In genomic region chr3:5181479-5182141, GRCh38 we compare ENCODE assay signal across 9 cellular contexts. TPM values are rescaled to one million over a fixed set of nuclear protein-coding genes. Genes with fewer than 3 reads are reported as not detected.
DNase-seq lines count a peak whose midpoint lies in the region; ATAC-seq and TF ChIP-seq lines count a peak whose summit lies in the region.
"Had no signal": no experiment of that assay in that cellular context is flagged by ENCODE, and none has a peak within 500 bp of the region (broad histone marks: within the 10 kb centered on the region; RNA-seq: fewer than 3 reads in every experiment).

No MANE protein-coding gene starts in this region.

- H3K4me3 ChIP-seq in breast epithelium (no peak overlapping the region), psoas muscle (no peak overlapping the region)

- ATAC-seq in GM18498 (IDR thresholded peaks at IDR 0.05; ENCODE audit: unreplicated experiment) (peak; percentile 69), GM21360 (IDR thresholded peaks at IDR 0.05; ENCODE audit: unreplicated experiment) (peak; percentile 60), HG03139 (IDR thresholded peaks at IDR 0.05; ENCODE audit: unreplicated experiment) (peak; percentile 72), left colon (no peak), psoas muscle (no peak)
- ATAC-seq in activated naive CD8-positive, alpha-beta T cell treated with anti-CD3 and anti-CD28 coated beads, Interleukin-2, amount 10 ng/mL, durations not matched to agents 7 days and 5 days (ENCODE audit: low read depth): peak; percentile 18

- no peaks in the 10 kb centered on the region for H3K9me3 ChIP-seq in breast epithelium
- H3K9me3 ChIP-seq in psoas muscle: no peaks in the 10 kb centered on the region

- H3K36me3 ChIP-seq in breast epithelium (no peaks in the 10 kb centered on the region), psoas muscle (ENCODE audit: insufficient read depth in 1 of 2, low read depth in 1 of 2) (peaks cover 18 to 59% of the 10 kb centered on the region in 2 donors)

- no peaks in the 10 kb centered on the region for H3K27me3 Mint-ChIP-seq in activated naive CD8-positive, alpha-beta T cell treated with anti-CD3 and anti-CD28 coated beads, Interleukin-2, amount 10 ng/mL, durations not matched to agents 7 days and 5 days

- no peak for DNase-seq in activated naive CD8-positive, alpha-beta T cell treated with anti-CD3 and anti-CD28 coated beads, Interleukin-2, amount 10 ng/mL, durations not matched to agents 7 days and 5 days
- no peak for DNase-seq in stimulated activated CD8-positive, alpha-beta memory T cell treated with anti-CD3 and anti-CD28 coated beads, Interleukin-4, amount 100 ng/mL, for 48 hours
- DNase-seq in breast epithelium (ENCODE audit: low spot score in 2 of 2): no peak
- no peak for DNase-seq in left colon
- DNase-seq in psoas muscle: no peak

- 54 to 62% (median 60%) methylated on average over 2 of the region's 2 CpGs for WGBS in psoas muscle, 3 donors

- no peak overlapping the region for H3K27ac Mint-ChIP-seq in activated naive CD8-positive, alpha-beta T cell treated with anti-CD3 and anti-CD28 coated beads, Interleukin-2, amount 10 ng/mL, durations not matched to agents 7 days and 5 days
- H3K27ac Mint-ChIP-seq: T-helper 2 cell treated with Interferon-gamma antibody and Interleukin-4, amounts not matched to agents 5 μg/mL and 100 μg/mL, for 36 hours had no signal

- no peak for TF ChIP-seq POLR2A in breast epithelium (IDR thresholded peaks at IDR 0.05)

- H3K4me1 ChIP-seq in breast epithelium: no peaks in the 10 kb centered on the region
- H3K4me1 ChIP-seq in psoas muscle: peaks cover 8% of the 10 kb centered on the region

- H3K36me3 Mint-ChIP-seq in activated naive CD8-positive, alpha-beta T cell treated with anti-CD3 and anti-CD28 coated beads, Interleukin-2, amount 10 ng/mL, durations not matched to agents 7 days and 5 days: peaks cover 21% of the 10 kb centered on the region

- H3K4me1 Mint-ChIP-seq in activated naive CD8-positive, alpha-beta T cell treated with anti-CD3 and anti-CD28 coated beads, Interleukin-2, amount 10 ng/mL, durations not matched to agents 7 days and 5 days: peaks cover 10% of the 10 kb centered on the region

- no peak overlapping the region for H3K4me3 Mint-ChIP-seq in activated naive CD8-positive, alpha-beta T cell treated with anti-CD3 and anti-CD28 coated beads, Interleukin-2, amount 10 ng/mL, durations not matched to agents 7 days and 5 days
- H3K4me3 Mint-ChIP-seq: T-helper 2 cell treated with Interferon-gamma antibody and Interleukin-4, amounts not matched to agents 5 μg/mL and 100 μg/mL, for 36 hours had no signal

- TF ChIP-seq CTCF in breast epithelium (IDR thresholded peaks at IDR 0.05) (no peak), psoas muscle (IDR thresholded peaks at IDR 0.05) (no peak)

- H3K27ac ChIP-seq in breast epithelium: no peak overlapping the region
- no peak overlapping the region for H3K27ac ChIP-seq in psoas muscle

- H3K27me3 ChIP-seq in breast epithelium: no peaks in the 10 kb centered on the region
- no peaks in the 10 kb centered on the region for H3K27me3 ChIP-seq in psoas muscle (ENCODE audit: insufficient read depth in 3 of 3, low read length in 2 of 3)

- intact Hi-C loops in breast epithelium (cut with DNase I; ENCODE audit: low total_unique reads) (no loop called here), left colon (cut with DNase I, micrococcal nuclease) (no loop called here), psoas muscle (cut with DNase I) (no loop called here)

- no peaks in the 10 kb centered on the region for H3K9me3 Mint-ChIP-seq in activated naive CD8-positive, alpha-beta T cell treated with anti-CD3 and anti-CD28 coated beads, Interleukin-2, amount 10 ng/mL, durations not matched to agents 7 days and 5 days
- H3K9me3 Mint-ChIP-seq: T-helper 2 cell treated with Interferon-gamma antibody and Interleukin-4, amounts not matched to agents 5 μg/mL and 100 μg/mL, for 36 hours had no signal

- POLR2A ChIA-PET in activated naive CD8-positive, alpha-beta T cell treated with anti-CD3 and anti-CD28 coated beads, Interleukin-2, amount 10 ng/mL, durations not matched to agents 7 days and 5 days (lab: Charles Lee): no interaction called here

RNA-seq across cellular contexts. Expression of gene EDEM1, which starts 5.9 kb away (rescaled TPM):
- 10 to 100 TPM; 92.5 to 94.2 TPM for total RNA-seq in activated naive CD8-positive, alpha-beta T cell treated with anti-CD3 and anti-CD28 coated beads, Interleukin-2, amount 10 ng/mL, durations not matched to agents 7 days and 5 days
- 10 to 100 TPM; 34.9 to 45.8 (median 42.6) TPM for total RNA-seq in breast epithelium
- 10 to 100 TPM; 49.2 to 62.0 TPM for total RNA-seq in left colon
- 10 to 100 TPM in 1 of 4 donors, 1 to 10 TPM in 3; 5.5 to 11.7 (median 6.5) TPM for total RNA-seq in psoas muscle
- polyA plus RNA-seq in psoas muscle: 1 to 10 TPM; 2.6 to 6.4 (median 5.4) TPM

RNA-seq across cellular contexts. Expression of gene ARL8B, which starts 59.5 kb away (rescaled TPM):
- total RNA-seq in activated naive CD8-positive, alpha-beta T cell treated with anti-CD3 and anti-CD28 coated beads, Interleukin-2, amount 10 ng/mL, durations not matched to agents 7 days and 5 days: 10 to 100 TPM; 43.3 to 43.9 TPM
- total RNA-seq in breast epithelium (10 to 100 TPM; 47.2 to 68.5 (median 52.3) TPM), left colon (10 to 100 TPM; 41.0 to 51.8 TPM), psoas muscle (100 to 1,000 TPM in 2 of 4 donors, 10 to 100 TPM in 2; 35.1 to 154 (median 109) TPM)
- polyA plus RNA-seq in psoas muscle: 100 to 1,000 TPM; 140 to 266 (median 178) TPM

Comparison
In these comparisons a context has a peak if more than half of its experiments do, and no peak if none do; other contexts are left out.
1. ATAC-seq: peak in GM18498 (single experiment), GM21360 (single experiment), HG03139 (single experiment) and activated naive CD8-positive, alpha-beta T cell treated with anti-CD3 and anti-CD28 coated beads, Interleukin-2, amount 10 ng/mL, durations not matched to agents 7 days and 5 days (single experiment); none in left colon (single experiment) and psoas muscle (0 of 4).